8 cellular contexts compared by ENCODE assay signal in the genomic region with DNA sequence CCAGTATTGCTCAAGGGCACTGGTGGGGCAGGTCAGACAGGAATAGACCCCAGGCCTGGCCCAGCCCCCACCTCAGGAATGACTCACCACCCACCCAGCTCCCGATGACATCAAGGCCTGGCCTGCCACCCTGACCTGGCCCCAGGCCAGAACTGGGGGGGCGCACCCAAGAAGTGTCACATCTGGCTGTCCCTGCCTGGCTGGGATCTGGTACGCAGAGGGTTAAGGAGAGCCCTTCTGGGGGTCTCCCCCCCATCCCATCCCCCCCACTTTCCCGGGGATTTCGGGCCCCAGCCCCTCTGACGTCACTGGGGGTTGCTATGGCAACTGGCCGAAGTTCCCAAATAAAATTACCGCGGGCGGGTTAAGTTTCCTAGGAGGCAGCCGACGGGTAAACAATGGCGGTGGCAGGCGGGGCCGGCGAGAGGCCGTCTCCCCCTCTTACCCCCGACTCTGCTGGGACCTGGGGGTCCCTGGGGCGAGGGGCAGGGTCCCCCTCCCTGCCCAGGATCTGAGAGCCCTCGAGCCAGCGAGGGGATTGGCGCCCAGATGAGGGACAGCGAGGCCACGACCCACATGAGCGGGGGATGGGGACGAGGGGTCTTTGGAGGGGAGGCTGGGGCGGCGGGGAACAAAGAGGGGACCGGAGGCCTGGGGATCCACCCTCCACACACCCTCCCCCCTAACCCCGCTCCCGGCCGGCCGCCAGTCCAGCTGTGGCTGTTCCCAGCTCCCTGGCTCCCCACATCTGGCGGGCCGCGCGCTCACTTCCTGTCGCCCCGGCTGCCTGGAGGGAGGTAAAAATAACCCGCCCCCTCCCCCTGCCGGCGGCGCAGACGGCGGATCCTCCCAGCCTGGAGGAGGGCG. TPM values are rescaled to one million over a fixed set of nuclear protein-coding genes. Genes with fewer than 3 reads are reported as not detected.
DNase-seq lines count a peak whose midpoint lies in the region; ATAC-seq and TF ChIP-seq lines count a peak whose summit lies in the region.

No MANE protein-coding gene starts in this region.

- peak overlapping the region; percentile 86 for H2AFZ ChIP-seq in OCI-LY7 (ENCODE audit: low read length)

- no peaks in the 10 kb centered on the region for H4K20me1 ChIP-seq in OCI-LY7 (ENCODE audit: insufficient read depth, low read length)

- H3K27me3 Mint-ChIP-seq in activated T-cell treated with anti-CD3 and anti-CD28 coated beads, Interleukin-2, amount 50 U/mL, for 24 hours = no peaks in the 10 kb centered on the region

- H3K36me3 ChIP-seq in OCI-LY7 (ENCODE audit: insufficient read depth, low read length) = no peaks in the 10 kb centered on the region

- H3K4me3 ChIP-seq in OCI-LY7 (ENCODE audit: low read depth, low read length, poor library complexity, severe bottlenecking) = peak overlapping the region; percentile 64

- H3K4me1 Mint-ChIP-seq in activated T-cell treated with anti-CD3 and anti-CD28 coated beads, Interleukin-2, amount 50 U/mL, for 24 hours (ENCODE audit: low read depth) = peaks cover 63% of the 10 kb centered on the region

- CTCF ChIA-PET in OCI-LY7 (lab: Charles Lee; ENCODE audit: unreplicated experiment) = no interaction called here

- BruUV-seq in OCI-LY7 (replicated peaks; lab: Mats Ljungman, UMichigan) = no TSS peak

- peak overlapping the region; percentile 47 for H3K27ac ChIP-seq in OCI-LY7 (ENCODE audit: low read depth, low read length, poor library complexity, severe bottlenecking)

- POLR2A ChIA-PET in OCI-LY7 (lab: Charles Lee) = interaction anchor here (0.7 kb wide), 1 partner anchor 39 kb away, joined by 5 read pairs; no protein-coding TSS in a partner anchor

- ATAC-seq in GM19452 (IDR thresholded peaks at IDR 0.05; ENCODE audit: unreplicated experiment) = peak; percentile 31
- peak; percentile 35 for ATAC-seq in esophagus mucosa

- intact Hi-C loops in OCI-LY7 (cut with micrococcal nuclease; ENCODE audit: unreplicated experiment) = no loop called here

- no peaks in the 10 kb centered on the region for H3K79me2 ChIP-seq in OCI-LY7 (ENCODE audit: insufficient read depth, low read depth, low read length)

- no peaks in the 10 kb centered on the region for H3K36me3 Mint-ChIP-seq in activated T-cell treated with anti-CD3 and anti-CD28 coated beads, Interleukin-2, amount 50 U/mL, for 24 hours (ENCODE audit: low read depth)

- DNase-seq in CD1c-positive myeloid dendritic cell (ENCODE audit: extremely low spot score) = peak; percentile 95
- peak in 72 of 76 experiments; percentile 47 to 99 (median 85) for DNase-seq in HUDEP-2 (lab: John Stamatoyannopoulos, UW; ENCODE audit: unreplicated experiment in 76 of 76)
- peak; percentile 70 for DNase-seq in OCI-LY7 (ENCODE audit: low spot score)
- DNase-seq in activated T-cell treated with anti-CD3 and anti-CD28 coated beads, Interleukin-2, amount 50 U/mL, for 24 hours = peak; percentile 93
- DNase-seq in myocyte (ENCODE audit: low read depth) = peak; percentile 95
- DNase-seq in stimulated activated CD8-positive, alpha-beta memory T cell treated with anti-CD3 and anti-CD28 coated beads, Interleukin-7, amount 100 ng/mL, for 24 hours (ENCODE audit: low read depth) = peak; percentile 75

- H3K27ac Mint-ChIP-seq in activated T-cell treated with anti-CD3 and anti-CD28 coated beads, Interleukin-2, amount 50 U/mL, for 24 hours = peak overlapping the region; percentile 99

- no peaks in the 10 kb centered on the region for H3K9me2 ChIP-seq in OCI-LY7 (ENCODE audit: insufficient read depth, low read length)

- H3K9me3 ChIP-seq in OCI-LY7 (ENCODE audit: low read length) = no peaks in the 10 kb centered on the region

- H3K4me3 Mint-ChIP-seq in activated T-cell treated with anti-CD3 and anti-CD28 coated beads, Interleukin-2, amount 50 U/mL, for 24 hours = peak overlapping the region; percentile 79

- peak overlapping the region; percentile 86 for H3K4me2 ChIP-seq in OCI-LY7 (ENCODE audit: low read length)

- H3K4me1 ChIP-seq in OCI-LY7 (ENCODE audit: insufficient read depth, low read length, poor library complexity, severe bottlenecking) = peaks cover 36% of the 10 kb centered on the region

- no peaks in the 10 kb centered on the region for H3K9me3 Mint-ChIP-seq in activated T-cell treated with anti-CD3 and anti-CD28 coated beads, Interleukin-2, amount 50 U/mL, for 24 hours

- no peak for TF ChIP-seq CTCF in OCI-LY7 (conservative IDR thresholded peaks at IDR 0.05; ENCODE audit: low read length)

RNA-seq across cellular contexts. Expression of gene NANOS3, which starts 29.7 kb away (rescaled TPM):
- total RNA-seq in OCI-LY7 (2014; rRNA removed; shearing (Covaris generic)) = not detected in 2 replicates
- not detected in 2 replicates for total RNA-seq in OCI-LY7 (2022)
- not detected for total RNA-seq in esophagus mucosa
- total RNA-seq in myocyte = 0.83 TPM in 1 of 2 replicates, not detected in the other
- polyA plus RNA-seq in myocyte (2012) = 6.0 TPM

RNA-seq across cellular contexts. Expression of gene ZSWIM4, which starts 52.0 kb away (rescaled TPM):
- total RNA-seq in OCI-LY7 (2014; rRNA removed; shearing (Covaris generic)) = 3.7 and 5.0 TPM in 2 replicates
- total RNA-seq in OCI-LY7 (2022) (10.8 and 13.4 TPM in 2 replicates), esophagus mucosa (10.9 TPM), myocyte (6.4 and 14.9 TPM in 2 replicates)
- 8.3 TPM for polyA plus RNA-seq in myocyte (2012)

RNA-seq across cellular contexts. Expression of gene BRME1, which starts 58.7 kb away (rescaled TPM):
- 2.5 and 4.5 TPM in 2 replicates for total RNA-seq in OCI-LY7 (2014; rRNA removed; shearing (Covaris generic))
- total RNA-seq in OCI-LY7 (2022) (7.1 and 7.2 TPM in 2 replicates), esophagus mucosa (5.7 TPM), myocyte (0.43 and 1.0 TPM in 2 replicates)
- 0.95 TPM for polyA plus RNA-seq in myocyte (2012)

RNA-seq across cellular contexts. Expression of gene CC2D1A, which starts 58.7 kb away (rescaled TPM):
- 18.7 and 23.3 TPM in 2 replicates for total RNA-seq in OCI-LY7 (2014; rRNA removed; shearing (Covaris generic))
- total RNA-seq in OCI-LY7 (2022) (44.0 and 48.3 TPM in 2 replicates), esophagus mucosa (29.7 TPM), myocyte (15.9 and 23.7 TPM in 2 replicates)
- 25.4 TPM for polyA plus RNA-seq in myocyte (2012)

Comparison
In these comparisons a context has a peak if more than half of its experiments do, and no peak if none do; other contexts are left out.
1. Peak in every context shown above with its lines: DNase-seq, ATAC-seq, H3K4me3 ChIP-seq and H3K27ac ChIP-seq.